10 cellular contexts compared by ENCODE assay signal in the genomic region with DNA sequence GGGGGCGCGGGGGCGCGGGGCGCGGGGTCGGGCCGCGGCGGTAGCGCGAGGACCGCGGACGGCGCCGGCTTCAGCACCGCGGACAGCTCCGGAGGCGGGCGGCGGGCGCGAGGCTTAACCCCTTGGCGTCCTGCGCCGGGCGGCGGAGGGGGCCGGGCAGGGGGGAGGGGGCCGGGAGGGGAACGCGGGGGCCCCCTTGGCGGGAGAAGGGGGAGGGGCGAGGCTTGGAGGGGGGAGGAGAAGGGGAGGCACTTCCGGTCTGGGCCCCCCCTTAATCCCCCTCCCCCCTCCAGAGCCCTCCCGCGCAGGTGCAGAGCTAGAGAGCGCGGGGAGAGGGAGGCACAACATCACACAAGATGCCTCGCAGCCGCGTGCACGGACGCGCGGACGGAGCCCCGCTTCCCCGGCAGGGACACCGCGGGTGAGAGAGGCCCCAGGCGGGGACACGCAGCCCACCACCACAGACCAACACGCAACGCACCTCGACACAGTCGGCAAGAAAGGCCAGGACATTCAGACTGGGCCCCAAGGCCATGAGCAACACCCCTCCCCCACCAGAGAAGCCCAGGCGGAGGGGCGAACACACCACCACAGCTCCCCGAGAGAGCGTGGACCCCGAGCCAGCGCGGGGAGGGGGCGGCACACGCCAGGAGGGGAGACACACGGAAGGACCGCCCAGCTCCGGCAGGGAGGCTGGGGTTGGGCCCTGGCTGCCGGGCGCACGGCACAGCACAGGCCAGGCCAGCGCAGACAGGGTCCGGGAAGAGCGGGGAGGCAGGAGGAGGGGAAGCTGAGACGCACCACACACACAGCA. TPM values are rescaled to one million over a fixed set of nuclear protein-coding genes. Genes with fewer than 3 reads are reported as not detected.
DNase-seq lines count a peak whose midpoint lies in the region; ATAC-seq and TF ChIP-seq lines count a peak whose summit lies in the region.
"Had no signal": no experiment of that assay in that cellular context is flagged by ENCODE, and none has a peak within 500 bp of the region (broad histone marks: within the 10 kb centered on the region; RNA-seq: fewer than 3 reads in every experiment).

No MANE protein-coding gene starts in this region.

- peaks cover 62% of the 10 kb centered on the region for H3K27me3 Mint-ChIP-seq in activated T-cell treated with anti-CD3 and anti-CD28 coated beads, Interleukin-2, amount 50 U/mL, for 4 hours (ENCODE audit: low read depth)
- peaks cover 35 to 80% (median 66%) of the 10 kb centered on the region in 5 donors for H3K27me3 Mint-ChIP-seq in naive thymus-derived CD4-positive, alpha-beta T cell

- intact Hi-C loops in naive thymus-derived CD4-positive, alpha-beta T cell (cut with micrococcal nuclease), result no loop called here

- TF ChIP-seq CTCF in brain microvascular endothelial cell (IDR thresholded peaks at IDR 0.05; ENCODE audit: low read depth, low read length, missing control alignments) (no peak), tibial nerve (IDR thresholded peaks at IDR 0.05) (no peak)

- TF ChIP-seq POLR2A in tibial nerve (IDR thresholded peaks at IDR 0.05), result no peak

- no peak for TF ChIP-seq EP300 in tibial nerve (IDR thresholded peaks at IDR 0.05)

- no peak overlapping the region for H3K4me3 Mint-ChIP-seq in activated T-cell treated with anti-CD3 and anti-CD28 coated beads, Interleukin-2, amount 50 U/mL, for 4 hours
- H3K4me3 Mint-ChIP-seq in naive thymus-derived CD4-positive, alpha-beta T cell, result no peak overlapping the region

- H3K36me3 Mint-ChIP-seq in activated T-cell treated with anti-CD3 and anti-CD28 coated beads, Interleukin-2, amount 50 U/mL, for 4 hours (ENCODE audit: insufficient read depth), result no peaks in the 10 kb centered on the region
- H3K36me3 Mint-ChIP-seq in naive thymus-derived CD4-positive, alpha-beta T cell, result peaks cover 0 to 7% (median 0%) of the 10 kb centered on the region in 5 donors

- H3K36me3 ChIP-seq in naive thymus-derived CD4-positive, alpha-beta T cell (ENCODE audit: control insufficient read depth in 2 of 3, insufficient read depth in 3 of 3, low read length in 3 of 3), result no peaks in the 10 kb centered on the region
- H3K36me3 ChIP-seq in brain microvascular endothelial cell (replicated peaks), result no peaks in the 10 kb centered on the region
- H3K36me3 ChIP-seq in tibial nerve, result no peaks in the 10 kb centered on the region

- H3K27ac ChIP-seq in naive thymus-derived CD4-positive, alpha-beta T cell (ENCODE audit: low read depth, low read length), result no peak overlapping the region
- H3K27ac ChIP-seq in brain microvascular endothelial cell, result no peak overlapping the region
- no peak overlapping the region for H3K27ac ChIP-seq in tibial nerve

- WGBS in tibial nerve, 2 donors, result 1 to 3% methylated on average over 21 to 30 of the region's 78 CpGs

- POLR2A ChIA-PET in naive thymus-derived CD4-positive, alpha-beta T cell (lab: Charles Lee), result no interaction called here

- ATAC-seq in activated T-cell treated with anti-CD3 and anti-CD28 coated beads, Interleukin-2, amount 50 U/mL, for 4 hours, result peak; percentile 51 to 61
- peak; percentile 53 for ATAC-seq in naive thymus-derived CD4-positive, alpha-beta T cell
- ATAC-seq in GM18520 (IDR thresholded peaks at IDR 0.05; ENCODE audit: unreplicated experiment), result no peak

- H3K9me3 ChIP-seq in naive thymus-derived CD4-positive, alpha-beta T cell (ENCODE audit: control insufficient read depth in 2 of 3, low read length in 3 of 3), result no peaks in the 10 kb centered on the region
- no peaks in the 10 kb centered on the region for H3K9me3 ChIP-seq in tibial nerve

- no peaks in the 10 kb centered on the region for H3K9me3 Mint-ChIP-seq in activated T-cell treated with anti-CD3 and anti-CD28 coated beads, Interleukin-2, amount 50 U/mL, for 4 hours
- H3K9me3 Mint-ChIP-seq in naive thymus-derived CD4-positive, alpha-beta T cell, result peaks cover 0 to 15% (median 2%) of the 10 kb centered on the region in 11 donors

- in situ Hi-C loops in brain microvascular endothelial cell (cut with HindIII; ENCODE audit: low pct_ligation_motif_present, low sequenced_read_pairs), result no loop called here

- no peak overlapping the region for H3K4me3 ChIP-seq in naive thymus-derived CD4-positive, alpha-beta T cell (ENCODE audit: low read length)
- H3K4me3 ChIP-seq in brain microvascular endothelial cell (ENCODE audit: low read depth, low read length) (no peak overlapping the region), tibial nerve (no peak overlapping the region)

- DNase-seq in Daoy (ENCODE audit: low read depth) (peak; percentile 42), HuH-7.5 (ENCODE audit: low spot score) (peak; percentile 65), brain microvascular endothelial cell (no peak), pons (ENCODE audit: low spot score) (no peak), tibial nerve (ENCODE audit: low spot score in 2 of 2) (no peak)
- no peak for DNase-seq in activated T-cell treated with anti-CD3 and anti-CD28 coated beads, Interleukin-2, amount 50 U/mL, for 4 hours
- peak in 4 of 9 donors; percentile 21 to 64 (median 22) for DNase-seq in naive thymus-derived CD4-positive, alpha-beta T cell

- CTCF ChIA-PET in naive thymus-derived CD4-positive, alpha-beta T cell (lab: Charles Lee), result no interaction called here

- no peaks in the 10 kb centered on the region for H3K4me1 ChIP-seq in naive thymus-derived CD4-positive, alpha-beta T cell (ENCODE audit: control insufficient read depth in 2 of 2, insufficient read depth in 2 of 2, low read length in 2 of 2)
- peaks cover 0 to 4% (median 0%) of the 10 kb centered on the region in 4 donors for H3K4me1 ChIP-seq in tibial nerve

- no peak overlapping the region for H3K27ac Mint-ChIP-seq in naive thymus-derived CD4-positive, alpha-beta T cell

- peaks cover 0 to 14% of the 10 kb centered on the region in 2 donors for H3K27me3 ChIP-seq in naive thymus-derived CD4-positive, alpha-beta T cell (ENCODE audit: control insufficient read depth in 2 of 2, insufficient read depth in 2 of 2, low read length in 2 of 2)
- H3K27me3 ChIP-seq in brain microvascular endothelial cell (replicated peaks) (peaks cover 19% of the 10 kb centered on the region), tibial nerve (peaks cover 2 to 57% of the 10 kb centered on the region in 2 donors)

- no peaks in the 10 kb centered on the region for H3K4me1 Mint-ChIP-seq in activated T-cell treated with anti-CD3 and anti-CD28 coated beads, Interleukin-2, amount 50 U/mL, for 4 hours (ENCODE audit: low read depth)
- peaks cover 0 to 4% (median 0%) of the 10 kb centered on the region in 7 donors for H3K4me1 Mint-ChIP-seq in naive thymus-derived CD4-positive, alpha-beta T cell

RNA-seq across cellular contexts. Expression of a gene that starts 24.1 kb away (rescaled TPM):
- total RNA-seq in Daoy (2014; rRNA removed; shearing (Covaris generic)), result 0.17 and 2.4 TPM in 2 replicates
- under 1 TPM in 1 of 3 donors, not detected in 2; 0.03 TPM for total RNA-seq in activated T-cell treated with anti-CD3 and anti-CD28 coated beads, Interleukin-2, amount 50 U/mL, for 4 hours
- total RNA-seq in naive thymus-derived CD4-positive, alpha-beta T cell, result under 1 TPM in 2 of 5 experiments, not detected in 3; 0.64 to 0.69 TPM
- polyA plus RNA-seq in naive thymus-derived CD4-positive, alpha-beta T cell, result not detected
- 1 to 10 TPM in 1 of 4 donors, under 1 TPM in 2, not detected in 1; 0.21 to 3.3 (median 0.30) TPM for total RNA-seq in tibial nerve
- total RNA-seq: bronchial epithelial cell had no signal

RNA-seq across cellular contexts. Expression of a gene that starts 27.7 kb away (rescaled TPM):
- 47.6 and 56.9 TPM in 2 replicates for total RNA-seq in Daoy (2014; rRNA removed; shearing (Covaris generic))
- 1 to 10 TPM in 2 of 3 donors, under 1 TPM in 1; 0.52 to 1.4 (median 1.4) TPM for total RNA-seq in activated T-cell treated with anti-CD3 and anti-CD28 coated beads, Interleukin-2, amount 50 U/mL, for 4 hours
- 1 to 10 TPM in 4 of 5 experiments, under 1 TPM in 1; 0.36 to 4.6 (median 3.1) TPM for total RNA-seq in naive thymus-derived CD4-positive, alpha-beta T cell
- polyA plus RNA-seq in naive thymus-derived CD4-positive, alpha-beta T cell, result 1 to 10 TPM; 2.4 to 6.4 TPM
- total RNA-seq in tibial nerve, result 10 to 100 TPM; 13.3 to 53.1 (median 25.9) TPM

RNA-seq across cellular contexts. Expression of a gene that starts 46.2 kb away (rescaled TPM):
- total RNA-seq in Daoy (2014; rRNA removed; shearing (Covaris generic)), result 9.2 TPM in 1 of 2 replicates, not detected in the other
- under 1 TPM in 1 of 3 donors, not detected in 2; 0.95 TPM for total RNA-seq in activated T-cell treated with anti-CD3 and anti-CD28 coated beads, Interleukin-2, amount 50 U/mL, for 4 hours
- under 1 TPM in 1 of 5 experiments, not detected in 4; 0.98 TPM for total RNA-seq in naive thymus-derived CD4-positive, alpha-beta T cell
- 1 to 10 TPM in 1 of 2 donors, not detected in 1; 1.0 TPM for polyA plus RNA-seq in naive thymus-derived CD4-positive, alpha-beta T cell
- total RNA-seq in tibial nerve, result not detected
- total RNA-seq: bronchial epithelial cell had no signal
- polyA plus RNA-seq: keratinocyte had no signal

RNA-seq across cellular contexts. Expression of a gene that starts 55.8 kb away (rescaled TPM):
- total RNA-seq in Daoy (2014; rRNA removed; shearing (Covaris generic)), result 0.36 and 1.4 TPM in 2 replicates
- 1 to 10 TPM in 1 of 3 donors, under 1 TPM in 2; 0.35 to 1.2 (median 0.66) TPM for total RNA-seq in activated T-cell treated with anti-CD3 and anti-CD28 coated beads, Interleukin-2, amount 50 U/mL, for 4 hours
- under 1 TPM in 2 of 5 experiments, not detected in 3; 0.13 TPM for total RNA-seq in naive thymus-derived CD4-positive, alpha-beta T cell
- under 1 TPM; 0.16 to 0.47 TPM for polyA plus RNA-seq in naive thymus-derived CD4-positive, alpha-beta T cell
- total RNA-seq in tibial nerve, result not detected
- total RNA-seq: bronchial epithelial cell had no signal
- polyA plus RNA-seq: keratinocyte had no signal

Comparison
In these comparisons a context has a peak if more than half of its experiments do, and no peak if none do; other contexts are left out.
1. DNase-seq: peak in Daoy (single experiment) and HuH-7.5 (single experiment); none in activated T-cell treated with anti-CD3 and anti-CD28 coated beads, Interleukin-2, amount 50 U/mL, for 4 hours (single experiment), brain microvascular endothelial cell (single experiment), pons (single experiment) and tibial nerve (0 of 2).